Comparison of ENCODE assay signal across 27 cellular contexts in the genomic region with DNA sequence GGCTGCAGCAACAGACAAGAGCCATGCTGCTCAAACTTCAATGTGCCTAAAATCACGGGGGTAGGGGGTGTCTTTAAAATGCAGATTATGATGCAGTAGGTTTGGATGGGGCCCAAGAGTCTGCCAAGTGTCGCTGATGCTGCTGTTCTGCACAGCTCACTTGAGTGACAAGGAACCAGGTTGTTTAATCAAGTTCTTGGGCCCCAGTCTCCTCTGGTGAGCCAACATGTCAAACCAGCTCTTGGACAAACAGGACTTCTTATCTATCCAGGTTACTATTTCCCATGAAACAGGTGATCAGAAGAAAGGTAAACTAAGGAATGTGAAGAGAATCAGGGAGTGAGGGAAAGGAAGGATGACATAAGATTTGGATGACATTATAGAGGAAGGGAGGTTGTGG.
"Had no signal": no experiment of that assay in that cellular context is flagged by ENCODE, and none has a peak within 500 bp of the region (broad histone marks: within the 10 kb centered on the region; RNA-seq: fewer than 3 reads in every experiment).

No MANE protein-coding gene starts in this region.

- H3K27ac Mint-ChIP-seq: mesothelial cell of epicardium; nephron progenitor cell; stimulated activated naive CD8-positive, alpha-beta T cell treated with anti-CD3 and anti-CD28 coated beads, Interleukin-15, amount 100 ng/mL, for 72 hours had no signal

- H3K27me3 ChIP-seq: esophagus muscularis mucosa, foreskin keratinocyte, gastroesophageal sphincter, heart left ventricle, left lung, ovary, thyroid gland, vagina had no signal

- ATAC-seq: foreskin keratinocyte; gastroesophageal sphincter; heart left ventricle; left cardiac atrium; left lung; mucosa of descending colon; sciatic nerve; stimulated activated naive CD8-positive, alpha-beta T cell treated with anti-CD3 and anti-CD28 coated beads, Interleukin-15, amount 100 ng/mL, for 72 hours had no signal

- H3K9me3 Mint-ChIP-seq: nephron progenitor cell had no signal

- H3K4me1 Mint-ChIP-seq: naive B cell; nephron progenitor cell; stimulated activated naive CD8-positive, alpha-beta T cell treated with anti-CD3 and anti-CD28 coated beads, Interleukin-15, amount 100 ng/mL, for 72 hours had no signal

- H3K4me3 ChIP-seq: coronary artery, esophagus muscularis mucosa, gastroesophageal sphincter, heart left ventricle, left lung, mucosa of descending colon, ovary, smooth muscle cell, thyroid gland, vagina had no signal

- H3K9me3 ChIP-seq: esophagus muscularis mucosa, gastroesophageal sphincter, left lung, mucosa of descending colon, ovary, thyroid gland, vagina had no signal

- H3K36me3 ChIP-seq: esophagus muscularis mucosa, gastroesophageal sphincter, heart left ventricle, left lung, ovary, thyroid gland, vagina had no signal

- H3K4me3 Mint-ChIP-seq: mesothelial cell of epicardium; naive B cell; nephron progenitor cell; stimulated activated naive CD8-positive, alpha-beta T cell treated with anti-CD3 and anti-CD28 coated beads, Interleukin-15, amount 100 ng/mL, for 72 hours had no signal

- H3K27ac ChIP-seq: coronary artery, esophagus muscularis mucosa, foreskin keratinocyte, gastroesophageal sphincter, heart left ventricle, left lung, ovary, thyroid gland, vagina had no signal

- H3K4me1 ChIP-seq: esophagus muscularis mucosa, foreskin keratinocyte, gastroesophageal sphincter, left lung, thyroid gland, vagina had no signal

- DNase-seq: effector memory CD4-positive, alpha-beta T cell; foreskin keratinocyte; heart left ventricle; hippocampal formation; left cardiac atrium; left lung; mesenchymal stem cell; mucosa of descending colon; naive B cell; nephron progenitor cell; nucleus accumbens; ovary; stimulated activated CD4-positive, alpha-beta T cell treated with anti-CD3 and anti-CD28 coated beads, Interleukin-12 subunit alpha, Interleukin-12 subunit beta, amount 100 ng/mL, for 4 hours; stimulated activated CD4-positive, alpha-beta T cell treated with anti-CD3 and anti-CD28 coated beads, Interleukin-1b, Interleukin-23, amount 100 ng/mL, for 48 hours; stimulated activated CD4-positive, alpha-beta T cell treated with anti-CD3 and anti-CD28 coated beads, Interleukin-4, amount 100 ng/mL, for 1 hour; stimulated activated CD8-positive, alpha-beta memory T cell treated with anti-CD3 and anti-CD28 coated beads, Interleukin-4, amount 100 ng/mL, for 48 hours; stimulated activated naive CD4-positive, alpha-beta T cell; stimulated activated naive CD8-positive, alpha-beta T cell treated with anti-CD3 and anti-CD28 coated beads, Interleukin-15, amount 100 ng/mL, for 72 hours; thyroid gland; trophoblast cell had no signal

- H3K36me3 Mint-ChIP-seq: mesothelial cell of epicardium, naive B cell had no signal
